Comparison of ENCODE assay signal across 1 cellular context in the genomic region with DNA sequence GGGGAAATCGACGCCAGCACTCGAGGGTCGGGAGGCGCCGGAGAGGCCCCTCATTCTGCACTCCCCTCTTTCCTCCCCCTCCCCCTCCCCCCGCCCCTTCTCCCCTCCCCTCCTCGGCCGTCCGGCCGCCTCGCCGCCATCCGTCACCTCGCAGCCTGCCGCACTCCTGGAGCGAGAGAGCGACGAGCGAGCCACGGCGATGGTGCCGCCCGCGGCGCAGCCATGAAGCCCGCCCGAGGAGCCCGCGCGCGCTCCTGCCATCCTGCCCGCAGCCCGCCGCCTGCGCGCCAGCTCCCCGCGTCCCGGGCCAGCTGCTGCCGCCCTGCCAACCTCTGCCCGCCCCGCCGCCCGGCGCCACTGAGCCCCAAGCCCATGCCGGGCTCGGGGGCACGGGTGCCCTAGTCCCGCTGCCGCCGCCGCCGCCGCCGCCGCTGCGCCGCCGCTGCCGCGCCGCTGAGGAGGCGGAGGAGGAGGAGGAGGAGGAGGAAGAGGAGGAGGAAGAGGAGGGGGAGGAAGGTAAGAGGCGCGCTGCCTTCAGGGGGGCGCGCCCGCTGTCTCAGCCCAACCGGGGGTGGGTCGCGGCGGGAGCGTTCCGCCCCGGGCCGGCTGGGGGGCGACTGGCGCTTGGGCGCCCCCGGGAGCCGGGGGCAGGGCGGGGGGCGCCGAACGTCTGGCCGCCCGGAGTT.
TF ChIP-seq lines count a peak whose summit lies in the region.

A gene (plus strand): TSS at position 163 of the 686 bp plus-strand sequence. CDS start 76,937 bp downstream, outside the sequence.

TF ChIP-seq in HCT116, 20 proteins besides CTCF, POLR2A, EP300 and RAD21 (continued from another document):
- TF ChIP-seq, protein P1, sequence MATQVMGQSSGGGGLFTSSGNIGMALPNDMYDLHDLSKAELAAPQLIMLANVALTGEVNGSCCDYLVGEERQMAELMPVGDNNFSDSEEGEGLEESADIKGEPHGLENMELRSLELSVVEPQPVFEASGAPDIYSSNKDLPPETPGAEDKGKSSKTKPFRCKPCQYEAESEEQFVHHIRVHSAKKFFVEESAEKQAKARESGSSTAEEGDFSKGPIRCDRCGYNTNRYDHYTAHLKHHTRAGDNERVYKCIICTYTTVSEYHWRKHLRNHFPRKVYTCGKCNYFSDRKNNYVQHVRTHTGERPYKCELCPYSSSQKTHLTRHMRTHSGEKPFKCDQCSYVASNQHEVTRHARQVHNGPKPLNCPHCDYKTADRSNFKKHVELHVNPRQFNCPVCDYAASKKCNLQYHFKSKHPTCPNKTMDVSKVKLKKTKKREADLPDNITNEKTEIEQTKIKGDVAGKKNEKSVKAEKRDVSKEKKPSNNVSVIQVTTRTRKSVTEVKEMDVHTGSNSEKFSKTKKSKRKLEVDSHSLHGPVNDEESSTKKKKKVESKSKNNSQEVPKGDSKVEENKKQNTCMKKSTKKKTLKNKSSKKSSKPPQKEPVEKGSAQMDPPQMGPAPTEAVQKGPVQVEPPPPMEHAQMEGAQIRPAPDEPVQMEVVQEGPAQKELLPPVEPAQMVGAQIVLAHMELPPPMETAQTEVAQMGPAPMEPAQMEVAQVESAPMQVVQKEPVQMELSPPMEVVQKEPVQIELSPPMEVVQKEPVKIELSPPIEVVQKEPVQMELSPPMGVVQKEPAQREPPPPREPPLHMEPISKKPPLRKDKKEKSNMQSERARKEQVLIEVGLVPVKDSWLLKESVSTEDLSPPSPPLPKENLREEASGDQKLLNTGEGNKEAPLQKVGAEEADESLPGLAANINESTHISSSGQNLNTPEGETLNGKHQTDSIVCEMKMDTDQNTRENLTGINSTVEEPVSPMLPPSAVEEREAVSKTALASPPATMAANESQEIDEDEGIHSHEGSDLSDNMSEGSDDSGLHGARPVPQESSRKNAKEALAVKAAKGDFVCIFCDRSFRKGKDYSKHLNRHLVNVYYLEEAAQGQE (IDR thresholded peaks at IDR 0.05; ENCODE audit: low read depth), result no peak
